1 cellular context compared by ENCODE assay signal in genomic region chr20:36217226-36217625, GRCh38.
TF ChIP-seq lines count a peak whose summit lies in the region.

No MANE protein-coding gene starts in this region.

TF ChIP-seq in K562, 482 proteins besides CTCF, POLR2A, EP300 and RAD21 (continued from another document):
- TF ChIP-seq, protein P1, sequence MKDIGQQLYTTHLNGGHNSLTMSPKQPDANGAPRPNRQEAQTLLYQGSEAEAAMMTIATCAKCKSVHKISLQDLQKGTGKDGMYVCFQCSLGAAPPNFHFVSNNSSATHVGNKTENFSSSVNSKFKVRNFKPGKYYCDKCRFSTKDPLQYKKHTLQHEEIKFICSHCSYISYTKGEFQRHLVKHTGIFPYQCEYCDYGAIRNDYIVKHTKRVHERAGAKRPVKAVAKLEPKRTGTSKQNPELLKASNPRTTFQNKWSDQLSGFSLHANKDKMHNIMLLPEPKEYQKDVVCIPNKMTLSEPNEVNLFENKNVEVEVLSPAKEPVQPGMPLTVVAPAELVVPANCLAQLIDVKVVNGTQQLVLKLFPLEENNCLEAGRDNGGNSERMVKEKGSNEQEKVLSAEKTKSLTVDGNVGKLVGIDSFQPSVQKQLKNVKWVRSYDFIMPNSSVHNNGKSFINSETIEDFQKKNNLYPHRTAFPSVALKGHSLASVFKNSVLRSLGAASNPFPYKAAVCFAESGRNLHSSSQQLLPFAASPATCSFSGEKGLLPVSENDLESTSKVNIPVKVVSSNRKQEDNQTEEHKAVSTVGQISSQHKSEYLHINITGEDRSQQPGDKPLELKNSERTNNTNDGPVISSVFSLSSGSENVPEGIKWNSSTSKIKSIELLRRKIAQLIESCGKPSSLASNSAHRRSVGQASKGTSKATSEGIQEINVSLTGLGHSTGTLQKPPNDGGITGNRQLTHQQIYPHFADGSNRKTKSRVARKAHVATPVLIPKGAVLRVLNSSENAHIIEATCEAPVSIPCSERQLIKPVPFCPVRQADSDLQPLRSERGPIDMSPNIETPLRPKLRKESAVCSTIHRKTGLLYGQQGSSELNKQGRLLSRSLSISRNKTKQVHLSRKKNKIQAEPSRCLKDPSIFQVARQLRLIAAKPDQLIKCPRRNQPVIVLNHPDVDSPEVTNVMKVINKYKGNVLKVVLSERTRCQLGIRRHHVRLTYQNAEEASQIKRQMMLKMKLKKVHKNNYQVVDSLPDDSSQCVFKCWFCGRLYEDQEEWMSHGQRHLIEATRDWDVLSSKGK (CRISPR knock-in tag; IDR thresholded peaks at IDR 0.05): no peak
- TF ChIP-seq KDM5B (IDR thresholded peaks at IDR 0.05; ENCODE audit: insufficient replicate concordance, low read depth, low read length) (no peak), ZNF431 (CRISPR knock-in tag; IDR thresholded peaks at IDR 0.05) (no peak), ZBTB43 (CRISPR knock-in tag; IDR thresholded peaks at IDR 0.05) (no peak), BHLHE40 (IDR thresholded peaks at IDR 0.05; ENCODE audit: low read length) (peak; percentile 54; the same call in 1 of the 2 replicates), SLC30A9 (CRISPR knock-in tag; IDR thresholded peaks at IDR 0.05) (no peak), TEAD4 (IDR thresholded peaks at IDR 0.05; ENCODE audit: low read length) (no peak), TEAD4 (CRISPR knock-in tag; IDR thresholded peaks at IDR 0.05; ENCODE audit: borderline replicate concordance) (no peak), ESRRA (IDR thresholded peaks at IDR 0.05; ENCODE audit: borderline replicate concordance, low read depth) (no peak), ZKSCAN3 (CRISPR knock-in tag; IDR thresholded peaks at IDR 0.05) (no peak)
